ENCODE assay signal across 9 cellular contexts in the genomic region with DNA sequence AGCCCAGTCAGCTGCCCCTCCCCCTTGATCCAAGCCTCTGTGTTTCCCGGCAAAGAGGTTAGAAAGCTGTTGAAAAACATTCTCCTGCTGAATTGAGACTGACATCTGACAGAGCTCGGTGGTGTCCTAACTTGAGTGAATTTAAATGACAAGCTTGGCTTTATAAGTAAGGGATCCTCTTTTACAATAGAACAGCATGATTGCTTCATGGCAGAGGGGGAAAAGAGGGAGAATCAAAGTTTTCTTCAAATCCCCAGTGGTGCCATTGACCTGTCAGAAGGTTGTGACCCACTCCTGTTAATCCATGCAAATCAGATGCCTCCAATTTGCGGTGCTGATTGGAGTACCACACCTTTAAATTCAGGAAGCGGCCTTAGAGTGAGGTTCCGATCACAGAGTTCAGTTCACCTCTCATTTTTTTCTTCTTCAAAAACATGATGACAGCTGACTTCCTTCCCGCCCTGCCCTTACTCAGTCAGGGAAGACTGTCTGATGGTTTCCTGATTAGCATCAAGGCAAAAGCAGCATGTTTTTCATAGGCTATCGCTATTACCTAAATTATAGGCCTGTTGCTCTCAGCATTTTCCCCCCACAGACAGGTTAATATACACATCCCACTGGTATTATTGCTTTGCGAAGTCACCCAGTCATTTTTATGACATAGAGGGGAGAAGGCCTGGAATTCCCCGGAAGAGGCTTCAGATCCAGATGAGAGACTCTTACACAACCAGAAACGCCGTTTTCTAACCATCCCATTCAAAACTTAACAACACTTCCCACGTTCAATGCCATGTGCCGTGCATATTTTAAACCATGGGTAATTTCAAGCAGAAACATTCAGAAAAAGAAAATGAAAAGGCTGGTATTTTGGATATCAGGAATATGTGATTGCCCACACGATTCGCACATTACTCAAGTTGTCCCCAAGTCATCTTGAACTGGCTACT.
DNase-seq lines count a peak whose midpoint lies in the region; ATAC-seq and TF ChIP-seq lines count a peak whose summit lies in the region.
"Had no signal": no experiment of that assay in that cellular context is flagged by ENCODE, and none has a peak within 500 bp of the region (broad histone marks: within the 10 kb centered on the region; RNA-seq: fewer than 3 reads in every experiment).

No MANE protein-coding gene starts in this region.

- TF ChIP-seq POLR2A in thyroid gland (IDR thresholded peaks at IDR 0.05) = no peak

- peaks cover 92% of the 10 kb centered on the region for H3K4me1 Mint-ChIP-seq in activated B cell treated with CpG ODN at 0.5 μM for 24 hours

- H3K9me3 Mint-ChIP-seq in activated B cell treated with CpG ODN at 0.5 μM for 24 hours = no peaks in the 10 kb centered on the region

- peaks cover 26% of the 10 kb centered on the region for H3K4me1 ChIP-seq in osteoblast (ENCODE audit: insufficient read depth, low read length)
- peaks cover 0 to 4% of the 10 kb centered on the region in 2 donors for H3K4me1 ChIP-seq in thyroid gland

- WGBS in thyroid gland, 2 donors = 60 to 62% methylated on average over 15 of the region's 15 CpGs

- DNase-seq in DMS 273 (lab: John Stamatoyannopoulos, UW; ENCODE audit: unreplicated experiment) (peak; percentile 63), DMS 273 treated with DMSO at 0.1 percent for 48 hours (lab: John Stamatoyannopoulos, UW) (no peak), H7 (peak; percentile 67), activated B cell treated with CpG ODN at 0.5 μM for 24 hours (no peak), osteoblast (ENCODE audit: insufficient read length, low spot score, missing footprints) (no peak), thyroid gland (no peak)

- H3K4me3 ChIP-seq in H7 (ENCODE audit: insufficient read depth, low read depth, low read length) (no peak overlapping the region), osteoblast (ENCODE audit: insufficient read depth, low read length) (no peak overlapping the region), thyroid gland (replicated peaks in 1 of 3) (no peak overlapping the region)

- ATAC-seq in activated B cell treated with CpG ODN at 0.5 μM for 24 hours (ENCODE audit: low read depth) (peak; percentile 58), HG03520 (IDR thresholded peaks at IDR 0.05; ENCODE audit: unreplicated experiment) (no peak), HG02981 (IDR thresholded peaks at IDR 0.05; ENCODE audit: unreplicated experiment) (no peak)

- no peaks in the 10 kb centered on the region for H3K27me3 Mint-ChIP-seq in activated B cell treated with CpG ODN at 0.5 μM for 24 hours

- POLR2A ChIA-PET in activated B cell treated with CpG ODN at 0.5 μM for 24 hours (lab: Charles Lee) = interaction anchor here (0.6 to 18.0 kb wide), 21 partner anchors 8 to 783 kb away, joined by 3 to 483 read pairs (median 5); a partner anchor contains a TSS

- H3K27ac Mint-ChIP-seq in activated B cell treated with CpG ODN at 0.5 μM for 24 hours = peak overlapping the region; percentile 96

- H4K20me1 ChIP-seq in osteoblast (ENCODE audit: insufficient read depth, low read length) = no peaks in the 10 kb centered on the region

- H3K9me3 ChIP-seq in osteoblast (ENCODE audit: low read depth, low read length) (no peaks in the 10 kb centered on the region), thyroid gland (no peaks in the 10 kb centered on the region)

- H3K36me3 ChIP-seq in H7 (replicated peaks; ENCODE audit: control insufficient read depth, insufficient read depth, low read length) = no peaks in the 10 kb centered on the region
- H3K36me3 ChIP-seq in osteoblast (ENCODE audit: insufficient read depth, low read length) = no peaks in the 10 kb centered on the region
- no peaks in the 10 kb centered on the region for H3K36me3 ChIP-seq in thyroid gland

- H3K36me3 Mint-ChIP-seq in activated B cell treated with CpG ODN at 0.5 μM for 24 hours (ENCODE audit: low read depth) = peaks cover 32% of the 10 kb centered on the region

- intact Hi-C loops in activated B cell treated with CpG ODN at 0.5 μM for 24 hours (cut with micrococcal nuclease) = loop anchor here (1.0 to 5.0 kb wide), 5 partner anchors 16 to 261 kb away; no protein-coding TSS in a partner anchor
- intact Hi-C loops in thyroid gland (cut with DNase I) = no loop called here

- H3K4me2 ChIP-seq in osteoblast (ENCODE audit: insufficient read depth, low read length) = peak overlapping the region; percentile 5

- no peak overlapping the region for H2AFZ ChIP-seq in osteoblast (ENCODE audit: low read length)

- H3K27me3 ChIP-seq in H7 (ENCODE audit: control insufficient read depth, insufficient read depth, low read length) (peaks cover 37% of the 10 kb centered on the region), osteoblast (ENCODE audit: insufficient read depth, low read length) (no peaks in the 10 kb centered on the region), thyroid gland (no peaks in the 10 kb centered on the region)

- TF ChIP-seq CTCF in activated B cell treated with CpG ODN at 0.5 μM for 24 hours (IDR thresholded peaks at IDR 0.05) (no peak), osteoblast (IDR thresholded peaks at IDR 0.05; ENCODE audit: extremely low read depth, low read depth, low read length) (no peak), thyroid gland (IDR thresholded peaks at IDR 0.05) (no peak)

- CTCF ChIA-PET in activated B cell treated with CpG ODN at 0.5 μM for 24 hours (lab: Charles Lee) = interaction anchor here (1.0 to 1.5 kb wide), 3 partner anchors 77 to 148 kb away, joined by 3 to 7 read pairs (median 3); no protein-coding TSS in a partner anchor

- peak overlapping the region; percentile 76 for H3K4me3 Mint-ChIP-seq in activated B cell treated with CpG ODN at 0.5 μM for 24 hours

- H3K27ac ChIP-seq in osteoblast (ENCODE audit: low read depth, low read length) (peak overlapping the region; percentile 32), thyroid gland (peak overlapping the region in 1 of 3 donors; percentile 27)
- H3K27ac ChIP-seq: 22Rv1 had no signal

- peaks cover 66% of the 10 kb centered on the region for H3K79me2 ChIP-seq in osteoblast (ENCODE audit: insufficient read depth, low read length)

Comparison
In these comparisons a context has a peak if more than half of its experiments do, and no peak if none do; other contexts are left out.
1. DNase-seq: peak in DMS 273 (single experiment) and H7 (single experiment); none in DMS 273 treated with DMSO at 0.1 percent for 48 hours (single experiment), activated B cell treated with CpG ODN at 0.5 μM for 24 hours (single experiment), osteoblast (single experiment) and thyroid gland (0 of 2).